In genomic region chr15:100098705-100099104, GRCh38 we compare ENCODE assay signal across 31 cellular contexts.
"Had no signal": no experiment of that assay in that cellular context is flagged by ENCODE, and none has a peak within 500 bp of the region (broad histone marks: within the 10 kb centered on the region; RNA-seq: fewer than 3 reads in every experiment).

No MANE protein-coding gene starts in this region.

- DNase-seq: activated B cell treated with CpG ODN at 0.5 μM for 24 hours; activated CD4-positive, alpha-beta T cell treated with anti-CD3 and anti-CD28 coated beads for 48 hours; activated CD4-positive, alpha-beta T cell treated with anti-CD3 and anti-CD28 coated beads, Interleukin-2, amount 50 U/mL, for 1 hour; activated CD4-positive, alpha-beta T cell treated with anti-CD3 and anti-CD28 coated beads, Interleukin-2, amount 50 U/mL, for 48 hours; activated CD8-positive, alpha-beta T cell treated with anti-CD3 and anti-CD28 coated beads for 36 hours; activated effector memory CD4-positive, alpha-beta T cell treated with anti-CD3 and anti-CD28 coated beads, Interleukin-2, amount 50 U/mL, for 16 hours; activated naive CD4-positive, alpha-beta T cell treated with anti-CD3 and anti-CD28 coated beads for 36 hours; activated naive CD8-positive, alpha-beta T cell treated with anti-CD3 and anti-CD28 coated beads for 36 hours; activated naive CD8-positive, alpha-beta T cell treated with anti-CD3 and anti-CD28 coated beads, Interleukin-2, amount 50 U/mL, for 24 hours; activated T-cell treated with anti-CD3 and anti-CD28 coated beads, Interleukin-2, amount 50 U/mL, for 1 hour; activated T-cell treated with anti-CD3 and anti-CD28 coated beads, Interleukin-2, amount 50 U/mL, for 48 hours; amygdala; aorta; cortex of kidney; dermis blood vessel endothelial cell; effector CD8-positive, alpha-beta T cell; foreskin fibroblast; T-helper 1 cell; T-helper 17 cell; T1000; WERI-Rb-1 had no signal

- H3K27me3 Mint-ChIP-seq: activated B cell treated with CpG ODN at 0.5 μM for 24 hours; activated CD8-positive, alpha-beta T cell treated with anti-CD3 and anti-CD28 coated beads for 36 hours; activated naive CD4-positive, alpha-beta T cell treated with anti-CD3 and anti-CD28 coated beads, Interleukin-2, amount 50 U/mL, for 24 hours; activated naive CD8-positive, alpha-beta T cell treated with anti-CD3 and anti-CD28 coated beads for 36 hours; activated naive CD8-positive, alpha-beta T cell treated with anti-CD3 and anti-CD28 coated beads, Interleukin-2, amount 50 U/mL, for 24 hours; central memory CD8-positive, alpha-beta T cell; T-helper 17 cell had no signal

- H3K27me3 ChIP-seq: adrenal gland, breast epithelium had no signal

- H3K27ac Mint-ChIP-seq: activated B cell treated with CpG ODN at 0.5 μM for 24 hours; activated CD8-positive, alpha-beta T cell treated with anti-CD3 and anti-CD28 coated beads for 36 hours; activated naive CD4-positive, alpha-beta T cell treated with anti-CD3 and anti-CD28 coated beads for 36 hours; activated naive CD4-positive, alpha-beta T cell treated with anti-CD3 and anti-CD28 coated beads, Interleukin-2, amount 50 U/mL, for 24 hours; activated naive CD8-positive, alpha-beta T cell treated with anti-CD3 and anti-CD28 coated beads for 36 hours; activated naive CD8-positive, alpha-beta T cell treated with anti-CD3 and anti-CD28 coated beads, Interleukin-2, amount 50 U/mL, for 24 hours; activated T-helper 1 cell treated with anti-CD3 and anti-CD28 coated beads, Interleukin-12 subunit alpha, Interleukin-12 subunit beta, Interleukin-2, Interleukin-4 antibody, amounts not matched to agents 30 ng/mL and 10 ng/mL and 1 ng/mL, durations not matched to agents 14 hours and 24 hours and 36 hours; activated T-helper 2 cell treated with anti-CD3 and anti-CD28 coated beads, Interferon-gamma antibody, Interleukin-2, Interleukin-4, amounts not matched to agents 10 μg/mL and 5 μg/mL and 100 μg/mL, durations not matched to agents 14 hours and 24 hours and 36 hours; brain; T-helper 17 cell; T-helper 2 cell treated with Interferon-gamma antibody and Interleukin-4, amounts not matched to agents 5 μg/mL and 100 μg/mL, for 36 hours had no signal

- H3K4me1 ChIP-seq: adrenal gland, breast epithelium had no signal

- H3K4me3 ChIP-seq: adrenal gland, breast epithelium had no signal

- H3K9me3 ChIP-seq: adrenal gland, breast epithelium had no signal

- ATAC-seq: activated CD4-positive, CD25-positive, alpha-beta regulatory T cell treated with anti-CD3 and anti-CD28 coated beads, Interleukin-2, amount 50 U/mL, for 24 hours; activated CD8-positive, alpha-beta T cell treated with anti-CD3 and anti-CD28 coated beads for 36 hours; activated naive CD8-positive, alpha-beta T cell treated with anti-CD3 and anti-CD28 coated beads, Interleukin-2, amount 50 U/mL, for 24 hours; esophagus mucosa; T-helper 17 cell had no signal

- H3K9me3 Mint-ChIP-seq: activated B cell treated with CpG ODN at 0.5 μM for 24 hours; activated CD8-positive, alpha-beta T cell treated with anti-CD3 and anti-CD28 coated beads for 36 hours; activated naive CD4-positive, alpha-beta T cell treated with anti-CD3 and anti-CD28 coated beads for 36 hours; activated naive CD4-positive, alpha-beta T cell treated with anti-CD3 and anti-CD28 coated beads, Interleukin-2, amount 50 U/mL, for 24 hours; activated naive CD8-positive, alpha-beta T cell treated with anti-CD3 and anti-CD28 coated beads for 36 hours; activated naive CD8-positive, alpha-beta T cell treated with anti-CD3 and anti-CD28 coated beads, Interleukin-2, amount 50 U/mL, for 24 hours; activated T-helper 1 cell treated with anti-CD3 and anti-CD28 coated beads, Interleukin-12 subunit alpha, Interleukin-12 subunit beta, Interleukin-2, Interleukin-4 antibody, amounts not matched to agents 30 ng/mL and 10 ng/mL and 1 ng/mL, durations not matched to agents 14 hours and 24 hours and 36 hours; activated T-helper 2 cell treated with anti-CD3 and anti-CD28 coated beads, Interferon-gamma antibody, Interleukin-2, Interleukin-4, amounts not matched to agents 10 μg/mL and 5 μg/mL and 100 μg/mL, durations not matched to agents 14 hours and 24 hours and 36 hours; central memory CD8-positive, alpha-beta T cell; T-helper 2 cell treated with Interferon-gamma antibody and Interleukin-4, amounts not matched to agents 5 μg/mL and 100 μg/mL, for 36 hours had no signal

- H3K27ac ChIP-seq: adrenal gland, breast epithelium, WERI-Rb-1 had no signal

- H3K4me3 Mint-ChIP-seq: activated B cell treated with CpG ODN at 0.5 μM for 24 hours; activated CD8-positive, alpha-beta T cell treated with anti-CD3 and anti-CD28 coated beads for 36 hours; activated naive CD4-positive, alpha-beta T cell treated with anti-CD3 and anti-CD28 coated beads for 36 hours; activated naive CD4-positive, alpha-beta T cell treated with anti-CD3 and anti-CD28 coated beads, Interleukin-2, amount 50 U/mL, for 24 hours; activated naive CD8-positive, alpha-beta T cell treated with anti-CD3 and anti-CD28 coated beads for 36 hours; activated naive CD8-positive, alpha-beta T cell treated with anti-CD3 and anti-CD28 coated beads, Interleukin-2, amount 50 U/mL, for 24 hours; activated T-helper 1 cell treated with anti-CD3 and anti-CD28 coated beads, Interleukin-12 subunit alpha, Interleukin-12 subunit beta, Interleukin-2, Interleukin-4 antibody, amounts not matched to agents 30 ng/mL and 10 ng/mL and 1 ng/mL, durations not matched to agents 14 hours and 24 hours and 36 hours; brain; central memory CD8-positive, alpha-beta T cell; T-helper 17 cell; T-helper 2 cell treated with Interferon-gamma antibody and Interleukin-4, amounts not matched to agents 5 μg/mL and 100 μg/mL, for 36 hours had no signal

- H3K4me1 Mint-ChIP-seq: activated B cell treated with CpG ODN at 0.5 μM for 24 hours; activated naive CD4-positive, alpha-beta T cell treated with anti-CD3 and anti-CD28 coated beads, Interleukin-2, amount 50 U/mL, for 24 hours; activated naive CD8-positive, alpha-beta T cell treated with anti-CD3 and anti-CD28 coated beads for 36 hours; activated naive CD8-positive, alpha-beta T cell treated with anti-CD3 and anti-CD28 coated beads, Interleukin-2, amount 50 U/mL, for 24 hours; central memory CD8-positive, alpha-beta T cell had no signal

- H3K36me3 ChIP-seq: adrenal gland, breast epithelium, WERI-Rb-1 had no signal

- H3K36me3 Mint-ChIP-seq: activated naive CD8-positive, alpha-beta T cell treated with anti-CD3 and anti-CD28 coated beads for 36 hours; brain had no signal
